10 cellular contexts compared by ENCODE assay signal in genomic region chr19:40600086-40600917, GRCh38. TPM values are rescaled to one million over a fixed set of nuclear protein-coding genes. Genes with fewer than 3 reads are reported as not detected.
DNase-seq lines count a peak whose midpoint lies in the region; ATAC-seq and TF ChIP-seq lines count a peak whose summit lies in the region.
"Had no signal": no experiment of that assay in that cellular context is flagged by ENCODE, and none has a peak within 500 bp of the region (broad histone marks: within the 10 kb centered on the region; RNA-seq: fewer than 3 reads in every experiment).

No MANE protein-coding gene starts in this region.

- H4K20me1 ChIP-seq in BLaER1 treated with 17β-estradiol and CSF1 and Interleukin-3, amounts not matched to agents 10 nM and 100 nM = peaks cover 0 to 21% (median 0%) of the 10 kb centered on the region in 11 experiments; a peak in 6 of 22 replicates
- peaks cover 6% of the 10 kb centered on the region for H4K20me1 ChIP-seq in osteoblast (ENCODE audit: insufficient read depth, low read length)

- H3K9ac ChIP-seq in BLaER1 treated with 17β-estradiol and CSF1 and Interleukin-3, amounts not matched to agents 10 nM and 100 nM = peak overlapping the region in 10 of 11 experiments; percentile 48 to 86 (median 67); a peak in 20 of 22 replicates

- TF ChIP-seq CTCF in osteoblast (IDR thresholded peaks at IDR 0.05; ENCODE audit: extremely low read depth, low read depth, low read length) = no peak

- TF ChIP-seq POLR2A in erythroblast (IDR thresholded peaks at IDR 0.05; ENCODE audit: low read length) = no peak

- peaks cover 26 to 48% (median 32%) of the 10 kb centered on the region in 11 experiments for H3K27me3 ChIP-seq in BLaER1 treated with 17β-estradiol and CSF1 and Interleukin-3, amounts not matched to agents 10 nM and 100 nM
- peaks cover 25% of the 10 kb centered on the region for H3K27me3 ChIP-seq in osteoblast (ENCODE audit: insufficient read depth, low read length)

- no peaks in the 10 kb centered on the region for H3K9me3 ChIP-seq in BLaER1 treated with 17β-estradiol and CSF1 and Interleukin-3, amounts not matched to agents 10 nM and 100 nM (replicated peaks in 1 of 11)
- no peaks in the 10 kb centered on the region for H3K9me3 ChIP-seq in osteoblast (ENCODE audit: low read depth, low read length)

- H3K36me3 ChIP-seq in BLaER1 treated with 17β-estradiol and CSF1 and Interleukin-3, amounts not matched to agents 10 nM and 100 nM = no peaks in the 10 kb centered on the region
- no peaks in the 10 kb centered on the region for H3K36me3 ChIP-seq in osteoblast (ENCODE audit: insufficient read depth, low read length)

- DNase-seq in OCI-M1 (lab: John Stamatoyannopoulos, UW) (peak; percentile 48), erythroblast (lab: John Stamatoyannopoulos, UW) (peak; percentile 50), osteoblast (ENCODE audit: insufficient read length, low spot score, missing footprints) (peak; percentile 62), globus pallidus (ENCODE audit: low spot score) (no peak), NCI-H524 treated with DMSO at 0.1 percent for 48 hours (lab: John Stamatoyannopoulos, UW) (no peak)
- DNase-seq: H7, NCI-H1105 had no signal

- peak overlapping the region in 8 of 11 experiments; percentile 40 to 75 (median 60); a peak in 13 of 22 replicates for H3K27ac ChIP-seq in BLaER1 treated with 17β-estradiol and CSF1 and Interleukin-3, amounts not matched to agents 10 nM and 100 nM
- H3K27ac ChIP-seq in osteoblast (ENCODE audit: low read depth, low read length) = no peak overlapping the region

- peaks cover 66 to 76% (median 73%) of the 10 kb centered on the region in 10 experiments for H3K4me1 ChIP-seq in BLaER1 treated with 17β-estradiol and CSF1 and Interleukin-3, amounts not matched to agents 10 nM and 100 nM
- H3K4me1 ChIP-seq in osteoblast (ENCODE audit: insufficient read depth, low read length) = peaks cover 38% of the 10 kb centered on the region

- H3K79me2 ChIP-seq in osteoblast (ENCODE audit: insufficient read depth, low read length) = no peaks in the 10 kb centered on the region

- H3K4me3 ChIP-seq in BLaER1 treated with 17β-estradiol and CSF1 and Interleukin-3, amounts not matched to agents 10 nM and 100 nM = peak overlapping the region; percentile 55 to 78 (median 70)
- H3K4me3 ChIP-seq in osteoblast (ENCODE audit: insufficient read depth, low read length) = no peak overlapping the region

- H3K4me2 ChIP-seq in BLaER1 treated with 17β-estradiol and CSF1 and Interleukin-3, amounts not matched to agents 10 nM and 100 nM = peak overlapping the region; percentile 93 to 100 (median 99)
- no peak overlapping the region for H3K4me2 ChIP-seq in osteoblast (ENCODE audit: insufficient read depth, low read length)

- H2AFZ ChIP-seq in osteoblast (ENCODE audit: low read length) = no peak overlapping the region

- no peak for ATAC-seq in HG02571 (IDR thresholded peaks at IDR 0.05; ENCODE audit: unreplicated experiment)
- ATAC-seq in GM18868 (IDR thresholded peaks at IDR 0.05; ENCODE audit: unreplicated experiment) = no peak

RNA-seq across cellular contexts. Expression of gene LTBP4, which starts 0.9 kb away (rescaled TPM):
- total RNA-seq in osteoblast = 13.6 and 16.6 TPM in 2 replicates

RNA-seq across cellular contexts. Expression of gene SHKBP1, which starts 23.6 kb away (rescaled TPM):
- 16.3 and 18.9 TPM in 2 replicates for total RNA-seq in osteoblast

Comparison
In these comparisons a context has a peak if more than half of its experiments do, and no peak if none do; other contexts are left out.
1. DNase-seq: peak in OCI-M1 (single experiment), erythroblast (2 of 2) and osteoblast (single experiment); none in globus pallidus (single experiment) and NCI-H524 treated with DMSO at 0.1 percent for 48 hours (single experiment).